Comparison of ENCODE assay signal across 1 cellular context in the genomic region with DNA sequence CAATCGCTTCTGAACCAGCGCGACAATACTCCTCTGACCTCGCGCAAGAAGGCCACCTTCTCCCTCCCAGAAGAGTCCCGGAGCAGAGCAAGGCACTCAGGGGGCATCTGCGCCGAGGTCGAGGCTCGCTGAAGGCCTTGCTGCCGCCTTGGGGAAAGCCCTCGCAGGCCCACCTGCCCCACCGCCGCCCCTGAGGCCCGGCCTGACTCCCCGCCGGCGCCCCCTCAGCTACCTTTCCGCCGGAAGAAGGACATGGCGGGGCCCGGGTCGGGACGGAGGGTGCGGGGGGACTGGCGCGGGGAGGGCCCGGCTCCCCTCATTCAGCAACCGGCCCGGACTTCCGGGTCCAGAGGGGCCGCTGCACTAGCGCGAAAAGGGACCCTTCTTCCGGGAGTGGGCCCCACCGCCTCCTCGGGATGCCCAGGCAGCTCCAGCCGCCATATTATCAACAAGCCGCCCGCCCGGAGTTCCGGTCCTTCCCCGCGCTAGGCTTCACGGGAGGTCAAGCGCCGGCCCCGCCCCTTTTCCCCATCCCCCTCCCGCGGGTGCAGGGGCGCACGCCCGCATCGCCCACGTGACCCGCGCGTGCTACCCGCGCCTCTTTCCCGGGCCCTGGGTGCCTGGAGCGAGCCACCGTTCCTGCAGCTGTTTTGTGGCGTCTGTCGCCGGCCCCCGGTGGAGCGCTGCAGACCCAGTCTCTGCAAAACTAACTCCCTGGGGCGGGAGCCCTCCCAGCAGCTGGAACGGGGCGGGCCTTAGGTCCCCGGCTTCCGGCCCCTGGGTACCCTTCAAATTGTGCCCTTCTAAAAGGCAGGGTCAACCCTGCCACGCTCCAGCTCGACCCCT.
TF ChIP-seq lines count a peak whose summit lies in the region.

A gene with protein sequence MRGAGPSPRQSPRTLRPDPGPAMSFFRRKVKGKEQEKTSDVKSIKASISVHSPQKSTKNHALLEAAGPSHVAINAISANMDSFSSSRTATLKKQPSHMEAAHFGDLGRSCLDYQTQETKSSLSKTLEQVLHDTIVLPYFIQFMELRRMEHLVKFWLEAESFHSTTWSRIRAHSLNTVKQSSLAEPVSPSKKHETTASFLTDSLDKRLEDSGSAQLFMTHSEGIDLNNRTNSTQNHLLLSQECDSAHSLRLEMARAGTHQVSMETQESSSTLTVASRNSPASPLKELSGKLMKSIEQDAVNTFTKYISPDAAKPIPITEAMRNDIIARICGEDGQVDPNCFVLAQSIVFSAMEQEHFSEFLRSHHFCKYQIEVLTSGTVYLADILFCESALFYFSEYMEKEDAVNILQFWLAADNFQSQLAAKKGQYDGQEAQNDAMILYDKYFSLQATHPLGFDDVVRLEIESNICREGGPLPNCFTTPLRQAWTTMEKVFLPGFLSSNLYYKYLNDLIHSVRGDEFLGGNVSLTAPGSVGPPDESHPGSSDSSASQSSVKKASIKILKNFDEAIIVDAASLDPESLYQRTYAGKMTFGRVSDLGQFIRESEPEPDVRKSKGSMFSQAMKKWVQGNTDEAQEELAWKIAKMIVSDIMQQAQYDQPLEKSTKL (minus strand): TSS at position 469 of the 846 bp plus-strand sequence. CDS start 149 bp downstream, at position 320.

TF ChIP-seq in HCT116, 20 proteins besides CTCF, POLR2A, EP300 and RAD21 (continued from another document):
- TF ChIP-seq, protein P1, sequence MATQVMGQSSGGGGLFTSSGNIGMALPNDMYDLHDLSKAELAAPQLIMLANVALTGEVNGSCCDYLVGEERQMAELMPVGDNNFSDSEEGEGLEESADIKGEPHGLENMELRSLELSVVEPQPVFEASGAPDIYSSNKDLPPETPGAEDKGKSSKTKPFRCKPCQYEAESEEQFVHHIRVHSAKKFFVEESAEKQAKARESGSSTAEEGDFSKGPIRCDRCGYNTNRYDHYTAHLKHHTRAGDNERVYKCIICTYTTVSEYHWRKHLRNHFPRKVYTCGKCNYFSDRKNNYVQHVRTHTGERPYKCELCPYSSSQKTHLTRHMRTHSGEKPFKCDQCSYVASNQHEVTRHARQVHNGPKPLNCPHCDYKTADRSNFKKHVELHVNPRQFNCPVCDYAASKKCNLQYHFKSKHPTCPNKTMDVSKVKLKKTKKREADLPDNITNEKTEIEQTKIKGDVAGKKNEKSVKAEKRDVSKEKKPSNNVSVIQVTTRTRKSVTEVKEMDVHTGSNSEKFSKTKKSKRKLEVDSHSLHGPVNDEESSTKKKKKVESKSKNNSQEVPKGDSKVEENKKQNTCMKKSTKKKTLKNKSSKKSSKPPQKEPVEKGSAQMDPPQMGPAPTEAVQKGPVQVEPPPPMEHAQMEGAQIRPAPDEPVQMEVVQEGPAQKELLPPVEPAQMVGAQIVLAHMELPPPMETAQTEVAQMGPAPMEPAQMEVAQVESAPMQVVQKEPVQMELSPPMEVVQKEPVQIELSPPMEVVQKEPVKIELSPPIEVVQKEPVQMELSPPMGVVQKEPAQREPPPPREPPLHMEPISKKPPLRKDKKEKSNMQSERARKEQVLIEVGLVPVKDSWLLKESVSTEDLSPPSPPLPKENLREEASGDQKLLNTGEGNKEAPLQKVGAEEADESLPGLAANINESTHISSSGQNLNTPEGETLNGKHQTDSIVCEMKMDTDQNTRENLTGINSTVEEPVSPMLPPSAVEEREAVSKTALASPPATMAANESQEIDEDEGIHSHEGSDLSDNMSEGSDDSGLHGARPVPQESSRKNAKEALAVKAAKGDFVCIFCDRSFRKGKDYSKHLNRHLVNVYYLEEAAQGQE (IDR thresholded peaks at IDR 0.05; ENCODE audit: low read depth), result no peak
- TF ChIP-seq, protein P2, sequence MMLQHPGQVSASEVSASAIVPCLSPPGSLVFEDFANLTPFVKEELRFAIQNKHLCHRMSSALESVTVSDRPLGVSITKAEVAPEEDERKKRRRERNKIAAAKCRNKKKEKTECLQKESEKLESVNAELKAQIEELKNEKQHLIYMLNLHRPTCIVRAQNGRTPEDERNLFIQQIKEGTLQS (IDR thresholded peaks at IDR 0.05), result no peak
- TF ChIP-seq, protein P3, sequence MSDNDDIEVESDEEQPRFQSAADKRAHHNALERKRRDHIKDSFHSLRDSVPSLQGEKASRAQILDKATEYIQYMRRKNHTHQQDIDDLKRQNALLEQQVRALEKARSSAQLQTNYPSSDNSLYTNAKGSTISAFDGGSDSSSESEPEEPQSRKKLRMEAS (IDR thresholded peaks at IDR 0.05), result peak; percentile 98
- peak; percentile 71; the same call in 1 of the 2 replicates for TF ChIP-seq CBX3 (IDR thresholded peaks at IDR 0.05; ENCODE audit: low read depth)
- peak; percentile 58 for TF ChIP-seq SP1 (IDR thresholded peaks at IDR 0.05; ENCODE audit: low read depth)
- no peak for TF ChIP-seq EZH2phosphoT487 (IDR thresholded peaks at IDR 0.05; ENCODE audit: borderline replicate concordance)
TF ChIP-seq in HCT116: peak in this region for 8.
